Comparison of ENCODE assay signal across 11 cellular contexts in the genomic region with DNA sequence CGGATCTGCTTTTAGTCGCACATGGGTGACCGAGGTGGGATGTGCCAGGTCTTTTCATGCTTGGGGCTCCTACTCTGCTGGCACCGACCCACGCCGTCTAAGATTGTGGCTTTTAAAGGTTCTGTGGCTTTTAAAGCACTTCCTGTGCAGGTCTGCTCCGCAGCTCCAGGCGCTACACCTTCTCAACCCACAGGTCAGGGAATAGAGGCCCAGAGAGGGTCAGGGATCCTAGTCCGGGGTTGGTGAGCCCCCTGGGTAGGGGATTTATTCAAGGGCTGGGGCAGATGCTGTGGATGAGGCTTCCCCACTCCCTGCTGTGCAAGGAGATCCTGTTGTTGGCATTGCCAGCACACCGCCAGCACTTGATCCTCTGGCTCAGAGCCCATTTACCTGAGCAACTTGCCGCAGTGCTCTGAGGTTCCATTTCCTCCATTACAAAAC.
DNase-seq lines count a peak whose midpoint lies in the region; ATAC-seq and TF ChIP-seq lines count a peak whose summit lies in the region.
"Had no signal": no experiment of that assay in that cellular context is flagged by ENCODE, and none has a peak within 500 bp of the region (broad histone marks: within the 10 kb centered on the region; RNA-seq: fewer than 3 reads in every experiment).

No MANE protein-coding gene starts in this region.

- H3K4me3 ChIP-seq in HL-60 (replicated peaks; ENCODE audit: insufficient read depth, low read length) (no peak overlapping the region), adrenal gland (no peak overlapping the region)

- H3K27me3 Mint-ChIP-seq in activated naive CD8-positive, alpha-beta T cell treated with anti-CD3 and anti-CD28 coated beads, Interleukin-2, amount 50 U/mL, for 24 hours: peaks cover 3% of the 10 kb centered on the region
- H3K27me3 Mint-ChIP-seq: stimulated activated naive CD8-positive, alpha-beta T cell treated with anti-CD3 and anti-CD28 coated beads, Interleukin-15, Interleukin-2, amounts not matched to agents 100 ng/mL and 50 ng/mL, for 24 hours had no signal

- no peaks in the 10 kb centered on the region for H3K36me3 Mint-ChIP-seq in activated naive CD8-positive, alpha-beta T cell treated with anti-CD3 and anti-CD28 coated beads, Interleukin-2, amount 50 U/mL, for 24 hours (ENCODE audit: low read depth)
- H3K36me3 Mint-ChIP-seq: brain had no signal

- no peak overlapping the region for H3K27ac Mint-ChIP-seq in activated naive CD8-positive, alpha-beta T cell treated with anti-CD3 and anti-CD28 coated beads, Interleukin-2, amount 50 U/mL, for 24 hours
- H3K27ac Mint-ChIP-seq: stimulated activated naive CD8-positive, alpha-beta T cell treated with anti-CD3 and anti-CD28 coated beads, Interleukin-15, Interleukin-2, amounts not matched to agents 100 ng/mL and 50 ng/mL, for 24 hours had no signal

- TF ChIP-seq POLR2A in adrenal gland (IDR thresholded peaks at IDR 0.05): no peak

- no peak overlapping the region for H3K4me3 Mint-ChIP-seq in activated naive CD8-positive, alpha-beta T cell treated with anti-CD3 and anti-CD28 coated beads, Interleukin-2, amount 50 U/mL, for 24 hours

- WGBS in adrenal gland, 4 donors: 77 to 83% (median 82%) methylated on average over 5 to 11 of the region's 11 CpGs

- H3K27me3 ChIP-seq in HL-60 (ENCODE audit: insufficient read depth, poor library complexity, severe bottlenecking) (no peaks in the 10 kb centered on the region), adrenal gland (no peaks in the 10 kb centered on the region)

- peak; percentile 74 for ATAC-seq in activated naive CD8-positive, alpha-beta T cell treated with anti-CD3 and anti-CD28 coated beads, Interleukin-2, amount 50 U/mL, for 24 hours
- ATAC-seq in GM21360 (IDR thresholded peaks at IDR 0.05; ENCODE audit: unreplicated experiment): no peak

- DNase-seq in HL-60 (ENCODE audit: low read depth in 1 of 2, low spot score in 1 of 2) (no peak), NCI-H69 (lab: John Stamatoyannopoulos, UW) (peak; percentile 84), RWPE1 (ENCODE audit: low spot score) (no peak), adrenal gland (no peak), KBM-7 (no peak)
- DNase-seq in activated naive CD8-positive, alpha-beta T cell treated with anti-CD3 and anti-CD28 coated beads, Interleukin-2, amount 50 U/mL, for 24 hours: peak; percentile 20
- DNase-seq in stimulated activated CD4-positive, alpha-beta T cell treated with anti-CD3 and anti-CD28 coated beads, Interleukin-2, amount 100 ng/mL, for 4 hours (ENCODE audit: low read depth): peak; percentile 21
- DNase-seq: IMR-90 had no signal

- in situ Hi-C loops in KBM-7 (cut with MboI; ENCODE audit: low pct_unique_long_range_greater_than_20kb, low sequenced_read_pairs): no loop called here

- POLR2A ChIA-PET in RWPE1 (lab: Yijun Ruan, JAX; ENCODE audit: low non-redundant PET): no interaction called here

- peak overlapping the region; percentile 45 for H3K27ac ChIP-seq in HL-60 (replicated peaks)
- no peak overlapping the region for H3K27ac ChIP-seq in RWPE1
- H3K27ac ChIP-seq in adrenal gland: peak overlapping the region in 2 of 5 donors; percentile 7 to 66

- H3K4me1 Mint-ChIP-seq in activated naive CD8-positive, alpha-beta T cell treated with anti-CD3 and anti-CD28 coated beads, Interleukin-2, amount 50 U/mL, for 24 hours: peaks cover 33% of the 10 kb centered on the region

- intact Hi-C loops in adrenal gland (cut with DNase I): no loop called here

- H3K4me1 ChIP-seq in adrenal gland (replicated peaks in 1 of 2): peaks cover 0 to 25% of the 10 kb centered on the region in 2 donors

- no peaks in the 10 kb centered on the region for H3K36me3 ChIP-seq in adrenal gland (replicated peaks in 1 of 2)

- H3K9me3 ChIP-seq in adrenal gland (replicated peaks in 1 of 3): no peaks in the 10 kb centered on the region

- CTCF ChIA-PET in RWPE1 (lab: Yijun Ruan, JAX): interaction anchor here (0.6 kb wide), 1 partner anchor 342 kb away, joined by 3 read pairs; no protein-coding TSS in a partner anchor

- TF ChIP-seq CTCF in HL-60 (IDR thresholded peaks at IDR 0.05; ENCODE audit: insufficient read depth, low read length) (no peak), RWPE1 (conservative IDR thresholded peaks at IDR 0.05; ENCODE audit: low read depth) (no peak), adrenal gland (IDR thresholded peaks at IDR 0.05) (no peak)

- H3K9me3 Mint-ChIP-seq in activated naive CD8-positive, alpha-beta T cell treated with anti-CD3 and anti-CD28 coated beads, Interleukin-2, amount 50 U/mL, for 24 hours: no peaks in the 10 kb centered on the region
- H3K9me3 Mint-ChIP-seq: stimulated activated naive CD8-positive, alpha-beta T cell treated with anti-CD3 and anti-CD28 coated beads, Interleukin-15, Interleukin-2, amounts not matched to agents 100 ng/mL and 50 ng/mL, for 24 hours had no signal

Comparison
In these comparisons a context has a peak if more than half of its experiments do, and no peak if none do; other contexts are left out.
1. DNase-seq: peak in NCI-H69 (single experiment), activated naive CD8-positive, alpha-beta T cell treated with anti-CD3 and anti-CD28 coated beads, Interleukin-2, amount 50 U/mL, for 24 hours (single experiment) and stimulated activated CD4-positive, alpha-beta T cell treated with anti-CD3 and anti-CD28 coated beads, Interleukin-2, amount 100 ng/mL, for 4 hours (single experiment); none in HL-60 (0 of 2), RWPE1 (single experiment), adrenal gland (0 of 7) and KBM-7 (single experiment).